Comparison of ENCODE assay signal across 10 cellular contexts in genomic region chr9:99040911-99041582, GRCh38.
DNase-seq lines count a peak whose midpoint lies in the region; ATAC-seq and TF ChIP-seq lines count a peak whose summit lies in the region.
"Had no signal": no experiment of that assay in that cellular context is flagged by ENCODE, and none has a peak within 500 bp of the region (broad histone marks: within the 10 kb centered on the region; RNA-seq: fewer than 3 reads in every experiment).

No MANE protein-coding gene starts in this region.

- no peak overlapping the region for H3K27ac ChIP-seq in WERI-Rb-1

- no peaks in the 10 kb centered on the region for H3K36me3 ChIP-seq in WERI-Rb-1

- no peak for TF ChIP-seq CTCF in cardiac fibroblast (IDR thresholded peaks at IDR 0.05; ENCODE audit: low read depth, low read length)
- no peak for TF ChIP-seq CTCF in WERI-Rb-1 (IDR thresholded peaks at IDR 0.05; ENCODE audit: low read depth, low read length)

- peak; percentile 78 to 80 for DNase-seq in AML-193 (lab: John Stamatoyannopoulos, UW)
- DNase-seq in LHCN-M2 (ENCODE audit: low read depth), result peak; percentile 89
- peak; percentile 60 to 82 for DNase-seq in cardiac fibroblast (ENCODE audit: low read depth in 2 of 2)
- DNase-seq in midbrain (lab: John Stamatoyannopoulos, UW), result peak; percentile 8
- DNase-seq in WERI-Rb-1, result no peak
- DNase-seq in NCI-H345 (lab: John Stamatoyannopoulos, UW), result no peak
- no peak for DNase-seq in NCI-H748 treated with DMSO at 0.1 percent for 48 hours (lab: John Stamatoyannopoulos, UW)
- DNase-seq: activated T-cell treated with anti-CD3 and anti-CD28 coated beads, Interleukin-2, amount 50 U/mL, for 48 hours; NCI-H69 had no signal

- ATAC-seq in GM19467 (IDR thresholded peaks at IDR 0.05; ENCODE audit: unreplicated experiment), result no peak

- no peaks in the 10 kb centered on the region for H3K27me3 ChIP-seq in WERI-Rb-1 (ENCODE audit: insufficient read depth, low read depth, severe bottlenecking)

- no peaks in the 10 kb centered on the region for H3K9me3 ChIP-seq in WERI-Rb-1 (ENCODE audit: severe bottlenecking)

- H3K4me3 ChIP-seq in cardiac fibroblast (replicated peaks in 1 of 2; ENCODE audit: low read depth in 2 of 2, low read length in 2 of 2) (no peak overlapping the region), WERI-Rb-1 (ENCODE audit: low read depth, low read length) (no peak overlapping the region)

Comparison
In these comparisons a context has a peak if more than half of its experiments do, and no peak if none do; other contexts are left out.
1. DNase-seq: peak in AML-193 (2 of 2), LHCN-M2 (single experiment), cardiac fibroblast (2 of 2) and midbrain (single experiment); none in WERI-Rb-1 (single experiment), NCI-H345 (single experiment) and NCI-H748 treated with DMSO at 0.1 percent for 48 hours (single experiment).